In the genomic region with DNA sequence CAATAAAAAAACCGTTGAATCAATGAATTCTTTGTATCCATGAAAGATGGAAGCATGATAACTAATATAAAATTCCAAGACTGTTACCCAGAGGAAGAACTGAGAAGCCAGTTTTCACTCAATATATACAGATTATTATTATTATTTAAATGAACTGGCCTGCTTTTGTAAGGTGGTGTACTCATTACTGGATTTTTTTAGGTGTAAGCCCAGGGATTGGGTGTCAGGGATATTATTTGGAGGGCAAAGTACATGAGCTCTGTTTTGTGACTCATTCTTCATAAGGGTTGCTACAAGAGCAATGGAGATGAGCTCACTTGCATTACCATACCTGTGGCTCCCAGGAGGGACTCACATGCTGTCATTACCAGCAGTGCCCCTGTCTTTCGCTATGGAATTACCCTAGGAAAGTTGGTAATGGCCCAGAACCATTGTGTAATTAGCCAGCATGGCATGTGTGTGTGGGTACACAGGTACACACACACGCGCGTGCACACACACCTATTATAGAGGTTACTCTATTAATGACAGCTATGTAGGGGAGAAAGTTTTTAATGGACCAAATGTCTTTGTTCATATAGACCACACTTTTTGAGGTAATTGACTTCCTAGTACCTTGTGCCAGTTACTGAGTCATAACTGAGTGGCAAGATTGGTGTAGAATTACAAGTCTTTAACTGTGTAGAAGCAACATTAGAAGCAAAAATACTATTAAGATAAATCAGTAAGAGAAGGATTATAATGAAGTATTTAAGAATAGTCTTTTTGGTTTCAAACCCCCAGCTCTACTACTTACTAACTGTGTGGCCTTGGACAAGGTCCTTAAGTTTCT, we compare ENCODE assay signal across 1 cellular context.
TF ChIP-seq lines count a peak whose summit lies in the region.

No MANE protein-coding gene starts in this region.

TF ChIP-seq in GM23338, 12 proteins besides CTCF, POLR2A, EP300 and RAD21 (continued from another document):
- TF ChIP-seq, protein P1, sequence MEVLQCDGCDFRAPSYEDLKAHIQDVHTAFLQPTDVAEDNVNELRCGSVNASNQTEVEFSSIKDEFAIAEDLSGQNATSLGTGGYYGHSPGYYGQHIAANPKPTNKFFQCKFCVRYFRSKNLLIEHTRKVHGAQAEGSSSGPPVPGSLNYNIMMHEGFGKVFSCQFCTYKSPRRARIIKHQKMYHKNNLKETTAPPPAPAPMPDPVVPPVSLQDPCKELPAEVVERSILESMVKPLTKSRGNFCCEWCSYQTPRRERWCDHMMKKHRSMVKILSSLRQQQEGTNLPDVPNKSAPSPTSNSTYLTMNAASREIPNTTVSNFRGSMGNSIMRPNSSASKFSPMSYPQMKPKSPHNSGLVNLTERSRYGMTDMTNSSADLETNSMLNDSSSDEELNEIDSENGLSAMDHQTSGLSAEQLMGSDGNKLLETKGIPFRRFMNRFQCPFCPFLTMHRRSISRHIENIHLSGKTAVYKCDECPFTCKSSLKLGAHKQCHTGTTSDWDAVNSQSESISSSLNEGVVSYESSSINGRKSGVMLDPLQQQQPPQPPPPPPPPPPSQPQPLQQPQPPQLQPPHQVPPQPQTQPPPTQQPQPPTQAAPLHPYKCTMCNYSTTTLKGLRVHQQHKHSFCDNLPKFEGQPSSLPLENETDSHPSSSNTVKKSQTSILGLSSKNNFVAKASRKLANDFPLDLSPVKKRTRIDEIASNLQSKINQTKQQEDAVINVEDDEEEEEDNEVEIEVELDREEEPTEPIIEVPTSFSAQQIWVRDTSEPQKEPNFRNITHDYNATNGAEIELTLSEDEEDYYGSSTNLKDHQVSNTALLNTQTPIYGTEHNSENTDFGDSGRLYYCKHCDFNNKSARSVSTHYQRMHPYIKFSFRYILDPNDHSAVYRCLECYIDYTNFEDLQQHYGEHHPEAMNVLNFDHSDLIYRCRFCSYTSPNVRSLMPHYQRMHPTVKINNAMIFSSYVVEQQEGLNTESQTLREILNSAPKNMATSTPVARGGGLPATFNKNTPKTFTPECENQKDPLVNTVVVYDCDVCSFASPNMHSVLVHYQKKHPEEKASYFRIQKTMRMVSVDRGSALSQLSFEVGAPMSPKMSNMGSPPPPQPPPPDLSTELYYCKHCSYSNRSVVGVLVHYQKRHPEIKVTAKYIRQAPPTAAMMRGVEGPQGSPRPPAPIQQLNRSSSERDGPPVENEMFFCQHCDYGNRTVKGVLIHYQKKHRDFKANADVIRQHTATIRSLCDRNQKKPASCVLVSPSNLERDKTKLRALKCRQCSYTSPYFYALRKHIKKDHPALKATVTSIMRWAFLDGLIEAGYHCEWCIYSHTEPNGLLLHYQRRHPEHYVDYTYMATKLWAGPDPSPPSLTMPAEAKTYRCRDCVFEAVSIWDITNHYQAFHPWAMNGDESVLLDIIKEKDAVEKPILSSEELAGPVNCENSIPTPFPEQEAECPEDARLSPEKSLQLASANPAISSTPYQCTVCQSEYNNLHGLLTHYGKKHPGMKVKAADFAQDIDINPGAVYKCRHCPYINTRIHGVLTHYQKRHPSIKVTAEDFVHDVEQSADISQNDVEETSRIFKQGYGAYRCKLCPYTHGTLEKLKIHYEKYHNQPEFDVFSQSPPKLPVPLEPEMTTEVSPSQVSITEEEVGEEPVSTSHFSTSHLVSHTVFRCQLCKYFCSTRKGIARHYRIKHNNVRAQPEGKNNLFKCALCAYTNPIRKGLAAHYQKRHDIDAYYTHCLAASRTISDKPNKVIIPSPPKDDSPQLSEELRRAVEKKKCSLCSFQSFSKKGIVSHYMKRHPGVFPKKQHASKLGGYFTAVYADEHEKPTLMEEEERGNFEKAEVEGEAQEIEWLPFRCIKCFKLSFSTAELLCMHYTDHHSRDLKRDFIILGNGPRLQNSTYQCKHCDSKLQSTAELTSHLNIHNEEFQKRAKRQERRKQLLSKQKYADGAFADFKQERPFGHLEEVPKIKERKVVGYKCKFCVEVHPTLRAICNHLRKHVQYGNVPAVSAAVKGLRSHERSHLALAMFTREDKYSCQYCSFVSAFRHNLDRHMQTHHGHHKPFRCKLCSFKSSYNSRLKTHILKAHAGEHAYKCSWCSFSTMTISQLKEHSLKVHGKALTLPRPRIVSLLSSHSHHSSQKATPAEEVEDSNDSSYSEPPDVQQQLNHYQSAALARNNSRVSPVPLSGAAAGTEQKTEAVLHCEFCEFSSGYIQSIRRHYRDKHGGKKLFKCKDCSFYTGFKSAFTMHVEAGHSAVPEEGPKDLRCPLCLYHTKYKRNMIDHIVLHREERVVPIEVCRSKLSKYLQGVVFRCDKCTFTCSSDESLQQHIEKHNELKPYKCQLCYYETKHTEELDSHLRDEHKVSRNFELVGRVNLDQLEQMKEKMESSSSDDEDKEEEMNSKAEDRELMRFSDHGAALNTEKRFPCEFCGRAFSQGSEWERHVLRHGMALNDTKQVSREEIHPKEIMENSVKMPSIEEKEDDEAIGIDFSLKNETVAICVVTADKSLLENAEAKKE (CRISPR knock-in tag; IDR thresholded peaks at IDR 0.05) = no peak
- TF ChIP-seq NANOG (IDR thresholded peaks at IDR 0.05; ENCODE audit: borderline replicate concordance) (no peak), STAT1 (IDR thresholded peaks at IDR 0.05; ENCODE audit: unreplicated experiment) (no peak), ZNF114 (CRISPR knock-in tag; IDR thresholded peaks at IDR 0.05) (no peak), POLR2AphosphoS5 (IDR thresholded peaks at IDR 0.05; ENCODE audit: low read depth) (no peak)
- TF ChIP-seq, protein P2, sequence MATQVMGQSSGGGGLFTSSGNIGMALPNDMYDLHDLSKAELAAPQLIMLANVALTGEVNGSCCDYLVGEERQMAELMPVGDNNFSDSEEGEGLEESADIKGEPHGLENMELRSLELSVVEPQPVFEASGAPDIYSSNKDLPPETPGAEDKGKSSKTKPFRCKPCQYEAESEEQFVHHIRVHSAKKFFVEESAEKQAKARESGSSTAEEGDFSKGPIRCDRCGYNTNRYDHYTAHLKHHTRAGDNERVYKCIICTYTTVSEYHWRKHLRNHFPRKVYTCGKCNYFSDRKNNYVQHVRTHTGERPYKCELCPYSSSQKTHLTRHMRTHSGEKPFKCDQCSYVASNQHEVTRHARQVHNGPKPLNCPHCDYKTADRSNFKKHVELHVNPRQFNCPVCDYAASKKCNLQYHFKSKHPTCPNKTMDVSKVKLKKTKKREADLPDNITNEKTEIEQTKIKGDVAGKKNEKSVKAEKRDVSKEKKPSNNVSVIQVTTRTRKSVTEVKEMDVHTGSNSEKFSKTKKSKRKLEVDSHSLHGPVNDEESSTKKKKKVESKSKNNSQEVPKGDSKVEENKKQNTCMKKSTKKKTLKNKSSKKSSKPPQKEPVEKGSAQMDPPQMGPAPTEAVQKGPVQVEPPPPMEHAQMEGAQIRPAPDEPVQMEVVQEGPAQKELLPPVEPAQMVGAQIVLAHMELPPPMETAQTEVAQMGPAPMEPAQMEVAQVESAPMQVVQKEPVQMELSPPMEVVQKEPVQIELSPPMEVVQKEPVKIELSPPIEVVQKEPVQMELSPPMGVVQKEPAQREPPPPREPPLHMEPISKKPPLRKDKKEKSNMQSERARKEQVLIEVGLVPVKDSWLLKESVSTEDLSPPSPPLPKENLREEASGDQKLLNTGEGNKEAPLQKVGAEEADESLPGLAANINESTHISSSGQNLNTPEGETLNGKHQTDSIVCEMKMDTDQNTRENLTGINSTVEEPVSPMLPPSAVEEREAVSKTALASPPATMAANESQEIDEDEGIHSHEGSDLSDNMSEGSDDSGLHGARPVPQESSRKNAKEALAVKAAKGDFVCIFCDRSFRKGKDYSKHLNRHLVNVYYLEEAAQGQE (IDR thresholded peaks at IDR 0.05; ENCODE audit: unreplicated experiment) = no peak
